ENCODE assay signal across 1 cellular context in genomic region chr2:239245872-239246701, GRCh38.
TF ChIP-seq lines count a peak whose summit lies in the region.

No MANE protein-coding gene starts in this region.

TF ChIP-seq in H1, 55 proteins besides CTCF, POLR2A, EP300 and RAD21 (continued from another document):
- TF ChIP-seq BRCA1 (IDR thresholded peaks at IDR 0.05; ENCODE audit: low read depth, low read length) = no peak
